Comparison of ENCODE assay signal across 7 cellular contexts in genomic region chr2:101050886-101051285, GRCh38. TPM values are rescaled to one million over a fixed set of nuclear protein-coding genes. Genes with fewer than 3 reads are reported as not detected.
DNase-seq lines count a peak whose midpoint lies in the region; ATAC-seq, FAIRE-seq and TF ChIP-seq lines count a peak whose summit lies in the region.
"Not testable (repeated sequence)": the region's sequence is repeated elsewhere in the genome, so short reads cannot be mapped to it uniquely, and the experiment has no call there.

No MANE protein-coding gene starts in this region.

- not testable (repeated sequence) for H3K27me3 ChIP-seq in Panc1 (ENCODE audit: control insufficient read depth, insufficient read depth, low read length); HepG2 (ENCODE audit: control insufficient read depth in 1 of 2, insufficient read depth in 2 of 2, low read length in 2 of 2); neutrophil
- peaks cover 17 to 57% of the 10 kb centered on the region in 2 experiments for H3K27me3 ChIP-seq in K562 (ENCODE audit: control insufficient read depth in 2 of 2, insufficient read depth in 2 of 2, low read length in 2 of 2)

- not testable (repeated sequence) for DNase-seq in A549 (ENCODE audit: low read depth in 1 of 2, low spot score in 1 of 2); Panc1 (ENCODE audit: low read depth, low spot score); WTC11 (ENCODE audit: low spot score); K562 (ENCODE audit: extremely low read depth in 1 of 4, low spot score in 3 of 4); HepG2 (ENCODE audit: low spot score)

- not testable (repeated sequence) for H4K20me1 ChIP-seq in K562 (replicated peaks; ENCODE audit: control insufficient read depth, insufficient read depth, low read length); HepG2 (ENCODE audit: insufficient read depth, low read length)

- H2AFZ ChIP-seq in K562 (ENCODE audit: low read depth, low read length); HepG2 (ENCODE audit: low read length): not testable (repeated sequence)

- TF ChIP-seq POLR2A in A549 (IDR thresholded peaks at IDR 0.05; ENCODE audit: low read length); K562 (conservative IDR thresholded peaks at IDR 0.05); HepG2 (IDR thresholded peaks at IDR 0.05; ENCODE audit: insufficient read depth in 1 of 2, low read depth in 2 of 2, low read length in 2 of 2): not testable (repeated sequence)

- not testable (repeated sequence) for H3K27me3 Mint-ChIP-seq in WTC11 (ENCODE audit: low read depth)

- in situ Hi-C loops in Panc1 (cut with HindIII; ENCODE audit: low pct_unique_long_range_greater_than_20kb, low sequenced_read_pairs); K562 (cut with MboI); HepG2 (cut with HindIII; ENCODE audit: extremely low pct_ligation_motif_present, low pct_unique_long_range_greater_than_20kb): not testable (repeated sequence)

- 94% methylated on average over 6 of the region's 6 CpGs for WGBS in A549 (ENCODE audit: missing lambda C conversion rate)
- 5% methylated on average over 6 of the region's 6 CpGs for WGBS in K562 (ENCODE audit: insufficient coverage, low coverage, missing lambda C conversion rate)
- WGBS in HepG2 (ENCODE audit: low lambda C conversion rate) = 99% methylated on average over 6 of the region's 6 CpGs

- H3K36me3 Mint-ChIP-seq in WTC11 = peaks cover 48% of the 10 kb centered on the region

- H3K4me1 ChIP-seq in A549 (peaks cover 16% of the 10 kb centered on the region), Panc1 (ENCODE audit: control insufficient read depth, insufficient read depth, low read length) (peaks cover 14% of the 10 kb centered on the region), neutrophil (ENCODE audit: control insufficient read depth in 1 of 2, insufficient read depth in 1 of 2, low read depth in 1 of 2, low read length in 1 of 2) (peaks cover 31 to 34% of the 10 kb centered on the region in 2 experiments)
- H3K4me1 ChIP-seq in HEK293 (ENCODE audit: control insufficient read depth, insufficient read depth, low read length); K562 (replicated peaks in 1 of 2; ENCODE audit: control insufficient read depth in 2 of 2, insufficient read depth in 2 of 2, low read length in 2 of 2); HepG2 (ENCODE audit: insufficient read depth, low read length): not testable (repeated sequence)

- not testable (repeated sequence) for H3K4me3 ChIP-seq in A549; HEK293 (ENCODE audit: low read depth, low read length); Panc1 (ENCODE audit: low read depth in 2 of 2, low read length in 2 of 2); K562; HepG2 (replicated peaks in 1 of 3; ENCODE audit: insufficient read depth in 1 of 3, low read depth in 2 of 3, low read length in 3 of 3); neutrophil (ENCODE audit: low read depth in 1 of 2, low read length in 1 of 2)

- not testable (repeated sequence) for ATAC-seq in A549, Panc1, WTC11, K562, HepG2

- CTCF ChIA-PET in A549 (lab: Yijun Ruan, JAX) (interaction anchor here (0.6 to 8.6 kb wide), 5 partner anchors 9 to 102 kb away, joined by 3 to 69 read pairs (median 4); no protein-coding TSS in a partner anchor), HEK293 (lab: Yijun Ruan, JAX) (interaction anchor here (0.9 to 1.2 kb wide), 4 partner anchors 13 to 138 kb away, joined by 3 to 6 read pairs (median 5); no protein-coding TSS in a partner anchor), Panc1 (lab: Charles Lee) (interaction anchor here (0.6 kb wide), 1 partner anchor 96 kb away, joined by 3 read pairs; no protein-coding TSS in a partner anchor), WTC11 (lab: Charles Lee) (interaction anchor here (1.0 to 1.1 kb wide), 2 partner anchors 13 to 167 kb away, joined by 3 to 4 read pairs; no protein-coding TSS in a partner anchor)
- CTCF ChIA-PET in K562 (lab: Yijun Ruan, JAX; ENCODE audit: low intra/inter-chr PET ratio); HepG2 (lab: Yijun Ruan, JAX; ENCODE audit: low intra/inter-chr PET ratio, low total read pairs): not testable (repeated sequence)

- not testable (repeated sequence) for TF ChIP-seq RAD21 in A549 (conservative IDR thresholded peaks at IDR 0.05 in 1 of 2, IDR thresholded peaks at IDR 0.05 in 1 of 2); K562 (CRISPR knock-in tag; conservative IDR thresholded peaks at IDR 0.05 in 1 of 2, IDR thresholded peaks at IDR 0.05 in 1 of 2); HepG2 (CRISPR knock-in tag; IDR thresholded peaks at IDR 0.05)

- H3K9me1 ChIP-seq in K562 (ENCODE audit: control insufficient read depth, insufficient read depth, low read length) = not testable (repeated sequence)

- TF ChIP-seq CTCF in A549 (IDR thresholded peaks at IDR 0.05); HEK293 (tag by site-specific recombination; IDR thresholded peaks at IDR 0.05); Panc1 (IDR thresholded peaks at IDR 0.05); WTC11 (IDR thresholded peaks at IDR 0.05); K562 (IDR thresholded peaks at IDR 0.05 in 2 of 3, conservative IDR thresholded peaks at IDR 0.05 in 1 of 3; ENCODE audit: insufficient read depth in 2 of 3, low read depth in 1 of 3, low read length in 3 of 3); HepG2 (CRISPR knock-in tag; IDR thresholded peaks at IDR 0.05); neutrophil (IDR thresholded peaks at IDR 0.05): not testable (repeated sequence)

- not testable (repeated sequence) for H3K9me3 ChIP-seq in A549; HEK293 (ENCODE audit: control insufficient read depth, insufficient read depth, low read depth, low read length); Panc1 (ENCODE audit: control insufficient read depth, insufficient read depth, low read depth, low read length); K562 (replicated peaks; ENCODE audit: control insufficient read depth, insufficient read depth, low read depth, low read length); HepG2 (ENCODE audit: low read length); neutrophil

- TSS peak; percentile 16 for BruUV-seq in Panc1 (replicated peaks; lab: Mats Ljungman, UMichigan)
- not testable (repeated sequence) for BruUV-seq in K562 (replicated peaks; lab: Mats Ljungman, UMichigan); HepG2 (replicated peaks; lab: Mats Ljungman, UMichigan)

- H3K27ac Mint-ChIP-seq in WTC11 = peak overlapping the region; percentile 27; the same call in 1 of the 2 replicates

- peaks cover 0 to 22% of the 10 kb centered on the region in 2 experiments; a peak in 2 of 3 replicates for H3K36me3 ChIP-seq in HEK293 (ENCODE audit: control insufficient read depth in 2 of 2, insufficient read depth in 1 of 2, low read length in 2 of 2)
- H3K36me3 ChIP-seq in Panc1 (ENCODE audit: control insufficient read depth, insufficient read depth, low read length) = peaks cover 42% of the 10 kb centered on the region
- H3K36me3 ChIP-seq in K562 (ENCODE audit: control insufficient read depth, insufficient read depth, low read length) = not testable (repeated sequence)
- peaks cover 28 to 86% of the 10 kb centered on the region in 2 experiments for H3K36me3 ChIP-seq in HepG2 (replicated peaks in 1 of 2; ENCODE audit: control insufficient read depth in 1 of 2, insufficient read depth in 2 of 2, low read length in 2 of 2)
- H3K36me3 ChIP-seq in neutrophil = peaks cover 14% of the 10 kb centered on the region

- H3K4me3 Mint-ChIP-seq in WTC11 = not testable (repeated sequence)

- FAIRE-seq in A549 (lab: Jason Lieb, UNC); K562 (lab: Jason Lieb, UNC); HepG2 (lab: Jason Lieb, UNC): not testable (repeated sequence)

- not testable (repeated sequence) for TF ChIP-seq EP300 in A549 (IDR thresholded peaks at IDR 0.05); K562 (IDR thresholded peaks at IDR 0.05; ENCODE audit: low read length); HepG2 (IDR thresholded peaks at IDR 0.05; ENCODE audit: low read depth in 2 of 2, low read length in 2 of 2); HepG2 (CRISPR knock-in tag; IDR thresholded peaks at IDR 0.05; ENCODE audit: borderline replicate concordance)

- intact Hi-C loops in Panc1 (cut with micrococcal nuclease; ENCODE audit: unreplicated experiment); K562 (cut with micrococcal nuclease); HepG2 (cut with micrococcal nuclease; ENCODE audit: unreplicated experiment): not testable (repeated sequence)

- H3K4me2 ChIP-seq in A549; K562 (ENCODE audit: insufficient read depth, low read length); HepG2 (ENCODE audit: low read depth, low read length): not testable (repeated sequence)

- H3K9me3 Mint-ChIP-seq in WTC11 = not testable (repeated sequence)

- H3K27ac ChIP-seq in A549; HEK293 (ENCODE audit: extremely low read depth, low read depth, low read length); Panc1 (ENCODE audit: low read length); K562 (ENCODE audit: extremely low read depth, low read depth, low read length); HepG2 (ENCODE audit: extremely low read length, insufficient read depth, low read length): not testable (repeated sequence)
- peak overlapping the region; percentile 63 for H3K27ac ChIP-seq in neutrophil

- H3K9ac ChIP-seq in K562 (ENCODE audit: insufficient read depth in 1 of 2, low read depth in 2 of 2, low read length in 2 of 2); HepG2 (ENCODE audit: insufficient read depth, low read depth, low read length): not testable (repeated sequence)

- peaks cover 35% of the 10 kb centered on the region for H3K4me1 Mint-ChIP-seq in WTC11

- POLR2A ChIA-PET in A549 (lab: Yijun Ruan, JAX); HEK293 (lab: Yijun Ruan, JAX); Panc1 (lab: Charles Lee); WTC11 (lab: Charles Lee); K562 (lab: Yijun Ruan, JAX); HepG2 (lab: Yijun Ruan, JAX): not testable (repeated sequence)

- H3K79me2 ChIP-seq in K562 (ENCODE audit: control insufficient read depth, insufficient read depth, low read length); HepG2 (ENCODE audit: insufficient read depth, low read length): not testable (repeated sequence)

RNA-seq across cellular contexts. Expression of gene RPL31, which starts 48.8 kb away (rescaled TPM):
- polyA plus RNA-seq in A549 (2011; rRNA removed) (2,064 and 3,103 TPM in 2 replicates), A549 (2017; fragmentation: RNase III; extraction: RNeasy Plus Mini Kit Qiagen cat#74134 plus additional on column Dnase treatment) (1,803 to 1,931 TPM (median 1,812 TPM) in 3 replicates), K562 (2011; rRNA removed) (2,782 and 3,117 TPM in 2 replicates), K562 (2014; fragmentation: Illumina TruSeq; extraction: Trizol) (1,578 and 1,802 TPM in 2 replicates), K562 (2014; fragmentation: Nextera tagmentation; extraction: Ambion mirVana) (1,000 to 10,000 TPM; 3,112 to 6,037 TPM), K562 (2014; rRNA removed) (2,526 and 2,997 TPM in 2 replicates), HepG2 (2011; rRNA removed) (3,582 and 3,614 TPM in 2 replicates)
- 1,918 and 2,613 TPM in 2 replicates for polyA plus RNA-seq in A549 (2012; cell fraction: cytosol; rRNA removed)
- polyA plus RNA-seq in A549 (2012; cell fraction: nucleus; rRNA removed) = 404 and 505 TPM in 2 replicates
- polyA minus RNA-seq in A549 (2011; rRNA and poly(A)+ RNA removed) = 256 and 361 TPM in 2 replicates
- total RNA-seq in Panc1 (2021; ENCODE audit: unreplicated experiment) (682 TPM), WTC11 (2021) (1,590 to 1,874 TPM (median 1,822 TPM) in 3 replicates), K562 (2014; rRNA removed) (1,176 and 1,715 TPM in 2 replicates), K562 (2014; rRNA removed; fragmentation: Illumina TruSeq; extraction: Trizol) (3,190 and 3,481 TPM in 2 replicates), K562 (2015; rRNA removed; fragmentation: Illumina TruSeq; extraction: Trizol) (1,637 and 1,659 TPM in 2 replicates), K562 (2021) (1,478 and 1,507 TPM in 2 replicates), HepG2 (2016; rRNA removed; fragmentation: Illumina TruSeq; extraction: Trizol) (3,331 and 4,246 TPM in 2 replicates)
- polyA plus RNA-seq in Panc1 (2012; ENCODE audit: insufficient read length) = 1,449 TPM
- total RNA-seq in K562 (2011; cell fraction: chromatin; rRNA removed; ENCODE audit: low replicate concordance) = 260 and 346 TPM in 2 replicates
- total RNA-seq in K562 (2011; cell fraction: nucleolus; rRNA removed) = 356 and 362 TPM in 2 replicates
- total RNA-seq in K562 (2011; cell fraction: nucleoplasm; rRNA removed) = 460 and 749 TPM in 2 replicates
- polyA plus RNA-seq in K562 (2011; cell fraction: cytosol; rRNA removed) = 995 and 1,514 TPM in 2 replicates
- 715 and 1,325 TPM in 2 replicates for polyA plus RNA-seq in K562 (2011; cell fraction: nucleus; rRNA removed)
- polyA plus RNA-seq in K562 (2012) = 4,257 and 4,957 TPM in 2 replicates
- 698 and 783 TPM in 2 replicates for polyA minus RNA-seq in K562 (2011; rRNA and poly(A)+ RNA removed)
- polyA minus RNA-seq in K562 (2011; cell fraction: cytosol; rRNA and poly(A)+ RNA removed) = 318 and 340 TPM in 2 replicates
- 161 and 259 TPM in 2 replicates for polyA minus RNA-seq in K562 (2011; cell fraction: nucleus; rRNA and poly(A)+ RNA removed)
- total RNA-seq in HepG2 (2016; cell fraction: cytosol; rRNA removed; fragmentation: Illumina TruSeq; extraction: Trizol; ENCODE audit: low read depth) = 5,225 and 5,854 TPM in 2 replicates
- total RNA-seq in HepG2 (2016; cell fraction: insoluble cytoplasmic fraction; rRNA removed; fragmentation: Illumina TruSeq; extraction: Trizol) = 3,362 and 4,378 TPM in 2 replicates
- total RNA-seq in HepG2 (2016; cell fraction: membrane; rRNA removed; fragmentation: Illumina TruSeq; extraction: Trizol) = 8,556 and 9,092 TPM in 2 replicates
- 1,122 and 1,268 TPM in 2 replicates for total RNA-seq in HepG2 (2016; cell fraction: nucleus; rRNA removed; fragmentation: Illumina TruSeq; extraction: Trizol)
- 3,176 and 4,386 TPM in 2 replicates for polyA plus RNA-seq in HepG2 (2011; cell fraction: cytosol; rRNA removed)
- polyA plus RNA-seq in HepG2 (2011; cell fraction: nucleus; rRNA removed) = 741 and 878 TPM in 2 replicates
- 8,552 and 9,844 TPM in 2 replicates for polyA plus RNA-seq in HepG2 (2012)
- polyA plus RNA-seq in HepG2 (2016; cell fraction: cytosol; fragmentation: Illumina TruSeq; extraction: Trizol; ENCODE audit: low read depth) = 7,218 and 7,614 TPM in 2 replicates
- 4,222 and 4,697 TPM in 2 replicates for polyA plus RNA-seq in HepG2 (2016; cell fraction: insoluble cytoplasmic fraction; fragmentation: Illumina TruSeq; extraction: Trizol; ENCODE audit: low read depth)
- 8,348 and 8,377 TPM in 2 replicates for polyA plus RNA-seq in HepG2 (2016; cell fraction: membrane; fragmentation: Illumina TruSeq; extraction: Trizol; ENCODE audit: low read depth)
- polyA plus RNA-seq in HepG2 (2016; cell fraction: nucleus; fragmentation: Illumina TruSeq; extraction: Trizol; ENCODE audit: insufficient read depth, low read depth) = 2,101 and 2,110 TPM in 2 replicates
- polyA minus RNA-seq in HepG2 (2011; rRNA and poly(A)+ RNA removed; ENCODE audit: low replicate concordance) = 234 and 364 TPM in 2 replicates
- 317 and 452 TPM in 2 replicates for polyA minus RNA-seq in HepG2 (2011; cell fraction: cytosol; rRNA and poly(A)+ RNA removed)
- 241 and 344 TPM in 2 replicates for polyA minus RNA-seq in HepG2 (2011; cell fraction: nucleus; rRNA and poly(A)+ RNA removed)
